8 cellular contexts compared by ENCODE assay signal in genomic region chr5:172795401-172795977, GRCh38. TPM values are rescaled to one million over a fixed set of nuclear protein-coding genes. Genes with fewer than 3 reads are reported as not detected.
DNase-seq lines count a peak whose midpoint lies in the region; ATAC-seq and TF ChIP-seq lines count a peak whose summit lies in the region.

No MANE protein-coding gene starts in this region.

- POLR2A ChIA-PET in WTC11 (lab: Charles Lee), result no interaction called here

- in situ Hi-C loops in astrocyte of the spinal cord (cut with HindIII; ENCODE audit: low sequenced_read_pairs), result no loop called here

- no peak overlapping the region for H3K27ac Mint-ChIP-seq in WTC11

- H3K9me3 Mint-ChIP-seq in WTC11, result no peaks in the 10 kb centered on the region

- H3K4me3 Mint-ChIP-seq in WTC11, result no peak overlapping the region

- no peak overlapping the region for H3K4me3 ChIP-seq in astrocyte of the spinal cord (ENCODE audit: low read depth, low read length)
- no peak overlapping the region for H3K4me3 ChIP-seq in skeletal muscle cell (ENCODE audit: low read depth, low read length)

- no peak for ATAC-seq in WTC11

- peaks cover 8% of the 10 kb centered on the region for H3K4me1 Mint-ChIP-seq in WTC11

- TF ChIP-seq CTCF in astrocyte of the spinal cord (IDR thresholded peaks at IDR 0.05; ENCODE audit: low read depth, low read length), result no peak
- TF ChIP-seq CTCF in WTC11 (IDR thresholded peaks at IDR 0.05), result no peak

- peak; percentile 94 for DNase-seq in GM04503 (ENCODE audit: low read depth)
- peak; percentile 98 for DNase-seq in astrocyte of the spinal cord (ENCODE audit: low read depth, low spot score)
- peak; percentile 93 for DNase-seq in iris pigment epithelial cell (ENCODE audit: low read depth)
- peak; percentile 100 for DNase-seq in skeletal muscle cell (ENCODE audit: low read depth)
- DNase-seq in hippocampal formation (lab: John Stamatoyannopoulos, UW), result no peak
- DNase-seq in WTC11 (ENCODE audit: low spot score), result no peak
- DNase-seq in SKM-1 (lab: John Stamatoyannopoulos, UW; ENCODE audit: unreplicated experiment), result no peak
- no peak for DNase-seq in NCI-H2081 treated with DMSO at 0.1 percent for 48 hours (lab: John Stamatoyannopoulos, UW)

- CTCF ChIA-PET in WTC11 (lab: Charles Lee), result interaction anchor here (1.7 to 2.7 kb wide), 2 partner anchors 24 to 144 kb away, joined by 4 to 11 read pairs; no protein-coding TSS in a partner anchor

- H3K27me3 Mint-ChIP-seq in WTC11 (ENCODE audit: low read depth), result peaks cover 5% of the 10 kb centered on the region; the same call in 1 of the 2 replicates

- H3K36me3 Mint-ChIP-seq in WTC11, result no peaks in the 10 kb centered on the region

TF ChIP-seq in WTC11, 78 proteins besides CTCF, POLR2A, EP300 and RAD21:
- TF ChIP-seq IRF2 (CRISPR knock-in tag; IDR thresholded peaks at IDR 0.05; ENCODE audit: borderline replicate concordance, low read depth) (no peak), USF1 (CRISPR knock-in tag; IDR thresholded peaks at IDR 0.05) (no peak), GABPB1 (CRISPR knock-in tag; IDR thresholded peaks at IDR 0.05) (no peak), MLX (CRISPR knock-in tag; IDR thresholded peaks at IDR 0.05) (no peak), HMGXB4 (CRISPR knock-in tag; IDR thresholded peaks at IDR 0.05) (no peak), EMX1 (CRISPR knock-in tag; IDR thresholded peaks at IDR 0.05) (no peak)
TF ChIP-seq in WTC11: peak in this region for 0.

RNA-seq across cellular contexts. Expression of gene DUSP1, which starts 24.5 kb away (rescaled TPM):
- 9.5 to 12.4 TPM (median 11.0 TPM) in 3 replicates for total RNA-seq in WTC11 (2021)

RNA-seq across cellular contexts. Expression of gene ERGIC1, which starts 38.6 kb away (rescaled TPM):
- 89.8 to 101 TPM (median 97.1 TPM) in 3 replicates for total RNA-seq in WTC11 (2021)

Comparison
In these comparisons a context has a peak if more than half of its experiments do, and no peak if none do; other contexts are left out.
1. DNase-seq: peak in GM04503 (single experiment), astrocyte of the spinal cord (single experiment), iris pigment epithelial cell (single experiment) and skeletal muscle cell (single experiment); none in hippocampal formation (0 of 2), WTC11 (single experiment), SKM-1 (single experiment) and NCI-H2081 treated with DMSO at 0.1 percent for 48 hours (single experiment).